In genomic region chr17:14451729-14452191, GRCh38 we compare ENCODE assay signal across 21 cellular contexts.
"Had no signal": no experiment of that assay in that cellular context is flagged by ENCODE, and none has a peak within 500 bp of the region (broad histone marks: within the 10 kb centered on the region; RNA-seq: fewer than 3 reads in every experiment).

No MANE protein-coding gene starts in this region.

- H3K27ac ChIP-seq: ascending aorta, brain microvascular endothelial cell, gastrocnemius medialis, neural progenitor cell, tibial artery had no signal

- H3K4me2 ChIP-seq: neural progenitor cell had no signal

- H3K4me1 ChIP-seq: ascending aorta, gastrocnemius medialis, neural progenitor cell, tibial artery had no signal

- FAIRE-seq: islet of Langerhans, TTC549 had no signal

- H3K9me3 ChIP-seq: ascending aorta, gastrocnemius medialis had no signal

- ATAC-seq: gastrocnemius medialis; left cardiac atrium; naive thymus-derived CD8-positive, alpha-beta T cell; stimulated activated naive CD8-positive, alpha-beta T cell treated with anti-CD3 and anti-CD28 coated beads, Interleukin-15, amount 100 ng/mL, for 72 hours; WTC11 had no signal

- H3K36me3 ChIP-seq: ascending aorta, brain microvascular endothelial cell, gastrocnemius medialis, neural progenitor cell, tibial artery had no signal

- H3K9ac ChIP-seq: neural progenitor cell had no signal

- H2AFZ ChIP-seq: neural progenitor cell had no signal

- DNase-seq: activated gamma-delta T cell treated with Interleukin-2 at 50 U/mL for 16 hours; activated T-cell treated with anti-CD3 and anti-CD28 coated beads, Interleukin-2, amount 50 U/mL, for 1 hour; brain microvascular endothelial cell; caudate nucleus; effector CD4-positive, alpha-beta T cell; erythroblast; gastrocnemius medialis; left cardiac atrium; naive thymus-derived CD8-positive, alpha-beta T cell; retina; stimulated activated CD4-positive, alpha-beta T cell treated with anti-CD3 and anti-CD28 coated beads, Interleukin-12 subunit alpha, Interleukin-12 subunit beta, amount 100 ng/mL, for 4 hours; stimulated activated CD4-positive, alpha-beta T cell treated with anti-CD3 and anti-CD28 coated beads, Interleukin-4, amount 100 ng/mL, for 4 hours; stimulated activated naive CD8-positive, alpha-beta T cell treated with anti-CD3 and anti-CD28 coated beads, Interleukin-15, amount 100 ng/mL, for 72 hours; T-helper 1 cell; tibial artery had no signal

- H3K4me3 ChIP-seq: ascending aorta, gastrocnemius medialis, lung, neural progenitor cell, tibial artery had no signal

- H3K27me3 ChIP-seq: ascending aorta, brain microvascular endothelial cell, gastrocnemius medialis, neural progenitor cell, tibial artery had no signal
